ENCODE assay signal across 19 cellular contexts in the genomic region with DNA sequence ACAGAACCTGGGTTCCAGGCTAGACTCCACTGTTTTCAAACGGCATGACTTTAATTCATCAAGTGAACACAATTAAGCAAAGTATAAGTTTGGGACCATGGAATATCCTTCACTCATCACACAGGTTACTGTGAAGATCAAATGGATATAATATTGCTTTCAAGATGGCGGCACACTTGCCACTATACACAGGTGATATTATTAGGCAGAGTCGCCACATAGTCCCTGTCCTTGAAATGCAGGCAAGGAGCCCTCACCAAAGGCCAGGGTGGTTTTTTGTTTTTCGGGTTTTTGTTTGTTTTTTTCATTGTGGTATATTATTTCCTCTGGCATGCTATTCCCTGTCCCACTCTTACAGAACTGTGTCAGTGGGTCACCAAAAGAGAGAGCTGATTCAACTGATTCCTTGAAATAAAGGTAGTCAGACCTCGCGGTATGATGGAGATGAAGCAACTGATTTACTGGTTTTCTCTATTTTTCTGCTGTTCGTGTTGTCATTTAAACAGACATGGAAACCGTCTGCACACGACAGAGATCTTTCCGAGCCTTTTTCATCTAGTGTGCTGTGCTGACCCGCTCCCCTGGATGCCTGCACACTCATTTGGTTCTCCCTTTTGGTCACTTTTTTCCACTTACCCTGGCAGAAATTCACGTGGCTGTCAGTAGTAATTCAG.
A peak's percentile ranks its signal among the peaks of the same experiment; 100 is the strongest.
DNase-seq lines count a peak whose midpoint lies in the region; ATAC-seq and TF ChIP-seq lines count a peak whose summit lies in the region.
"Had no signal": no experiment of that assay in that cellular context is flagged by ENCODE, and none has a peak within 500 bp of the region (broad histone marks: within the 10 kb centered on the region; RNA-seq: fewer than 3 reads in every experiment).

No MANE protein-coding gene starts in this region.

- peaks cover 9% of the 10 kb centered on the region for H3K9me3 ChIP-seq in KOPT-K1 (ENCODE audit: insufficient read depth, low read length, poor library complexity, severe bottlenecking)
- no peaks in the 10 kb centered on the region for H3K9me3 ChIP-seq in tibial artery
- H3K9me3 ChIP-seq: mucosa of descending colon had no signal

- peak; percentile 81 for ATAC-seq in stimulated activated effector memory CD8-positive, alpha-beta T cell treated with anti-CD3 and anti-CD28 coated beads, Interleukin-12 subunit alpha, Interleukin-12 subunit beta, amount 100 ng/mL, for 72 hours
- ATAC-seq: mucosa of descending colon had no signal

- no peak for TF ChIP-seq CTCF in GM20000 (IDR thresholded peaks at IDR 0.05; ENCODE audit: extremely low read depth, missing control alignments)
- no peak for TF ChIP-seq CTCF in tibial artery (IDR thresholded peaks at IDR 0.05)

- H3K36me3 Mint-ChIP-seq in activated naive CD8-positive, alpha-beta T cell: peaks cover 26% of the 10 kb centered on the region
- H3K36me3 Mint-ChIP-seq in stimulated activated effector memory CD8-positive, alpha-beta T cell treated with anti-CD3 and anti-CD28 coated beads, Interleukin-12 subunit alpha, Interleukin-12 subunit beta, amount 100 ng/mL, for 72 hours: peaks cover 98% of the 10 kb centered on the region

- H3K27ac ChIP-seq in KOPT-K1 (ENCODE audit: low read depth, low read length, poor library complexity, severe bottlenecking): peak overlapping the region; percentile 43
- no peak overlapping the region for H3K27ac ChIP-seq in tibial artery
- H3K27ac ChIP-seq: epithelial cell of prostate had no signal

- intact Hi-C loops in tibial artery (cut with DNase I; ENCODE audit: low total_unique reads): loop anchor here (5.0 kb wide), 1 partner anchor 1778 kb away; no protein-coding TSS in a partner anchor

- H3K4me1 ChIP-seq in tibial artery: no peaks in the 10 kb centered on the region

- H3K4me1 Mint-ChIP-seq in activated naive CD8-positive, alpha-beta T cell (ENCODE audit: low read depth): peaks cover 45% of the 10 kb centered on the region
- peaks cover 34% of the 10 kb centered on the region for H3K4me1 Mint-ChIP-seq in stimulated activated effector memory CD8-positive, alpha-beta T cell treated with anti-CD3 and anti-CD28 coated beads, Interleukin-12 subunit alpha, Interleukin-12 subunit beta, amount 100 ng/mL, for 72 hours

- H3K27ac Mint-ChIP-seq in activated naive CD8-positive, alpha-beta T cell: peak overlapping the region; percentile 79
- peak overlapping the region; percentile 90 for H3K27ac Mint-ChIP-seq in stimulated activated effector memory CD8-positive, alpha-beta T cell treated with anti-CD3 and anti-CD28 coated beads, Interleukin-12 subunit alpha, Interleukin-12 subunit beta, amount 100 ng/mL, for 72 hours
- H3K27ac Mint-ChIP-seq: HFFc6 had no signal

- H3K9me3 Mint-ChIP-seq in activated naive CD8-positive, alpha-beta T cell (ENCODE audit: low read depth): no peaks in the 10 kb centered on the region
- H3K9me3 Mint-ChIP-seq in stimulated activated effector memory CD8-positive, alpha-beta T cell treated with anti-CD3 and anti-CD28 coated beads, Interleukin-12 subunit alpha, Interleukin-12 subunit beta, amount 100 ng/mL, for 72 hours: no peaks in the 10 kb centered on the region

- H3K36me3 ChIP-seq in KOPT-K1 (ENCODE audit: insufficient read depth, low read length): peaks cover 98% of the 10 kb centered on the region
- H3K36me3 ChIP-seq in tibial artery: no peaks in the 10 kb centered on the region

- H3K4me3 ChIP-seq in tibial artery: no peak overlapping the region
- H3K4me3 ChIP-seq: mucosa of descending colon had no signal

- peak; percentile 20 for DNase-seq in stimulated activated CD4-positive, alpha-beta T cell treated with anti-CD3 and anti-CD28 coated beads, Interleukin-1b, Interleukin-23, amount 100 ng/mL, for 48 hours
- no peak for DNase-seq in stimulated activated CD4-positive, alpha-beta T cell treated with anti-CD3 and anti-CD28 coated beads, Interleukin-4, amount 100 ng/mL, for 4 hours
- no peak for DNase-seq in stimulated activated effector memory CD8-positive, alpha-beta T cell treated with anti-CD3 and anti-CD28 coated beads, Interleukin-12 subunit alpha, Interleukin-12 subunit beta, amount 100 ng/mL, for 72 hours (ENCODE audit: low spot score in 2 of 2)
- no peak for DNase-seq in GM20000 (ENCODE audit: low spot score)
- DNase-seq in DMS53 treated with DMSO at 0.1 percent for 48 hours (lab: John Stamatoyannopoulos, UW; ENCODE audit: unreplicated experiment): no peak
- no peak for DNase-seq in tibial artery
- DNase-seq: aorta; caudate nucleus; EL; HFFc6; mucosa of descending colon; NCI-H1436 treated with DMSO at 0.1 percent for 48 hours; NCI-H2171; NCI-H69; small intestine; stimulated activated CD4-positive, alpha-beta T cell treated with anti-CD3 and anti-CD28 coated beads, Interleukin-4, amount 100 ng/mL, for 1 hour had no signal

- peak overlapping the region; percentile 75 for H3K4me3 Mint-ChIP-seq in activated naive CD8-positive, alpha-beta T cell
- H3K4me3 Mint-ChIP-seq in stimulated activated effector memory CD8-positive, alpha-beta T cell treated with anti-CD3 and anti-CD28 coated beads, Interleukin-12 subunit alpha, Interleukin-12 subunit beta, amount 100 ng/mL, for 72 hours: peak overlapping the region; percentile 42
- H3K4me3 Mint-ChIP-seq: HFFc6 had no signal

- no peaks in the 10 kb centered on the region for H3K27me3 ChIP-seq in tibial artery

- no peaks in the 10 kb centered on the region for H3K27me3 Mint-ChIP-seq in activated naive CD8-positive, alpha-beta T cell
